In genomic region chr9:3419892-3420291, GRCh38 we compare ENCODE assay signal across 16 cellular contexts.
DNase-seq lines count a peak whose midpoint lies in the region; ATAC-seq and TF ChIP-seq lines count a peak whose summit lies in the region.
"Had no signal": no experiment of that assay in that cellular context is flagged by ENCODE, and none has a peak within 500 bp of the region (broad histone marks: within the 10 kb centered on the region; RNA-seq: fewer than 3 reads in every experiment).

No MANE protein-coding gene starts in this region.

- H3F3A ChIP-seq in neural progenitor cell (ENCODE audit: low read depth), result peaks cover 14% of the 10 kb centered on the region

- no peak overlapping the region for H3K4me3 Mint-ChIP-seq in neural progenitor cell
- H3K4me3 Mint-ChIP-seq: CD14-positive monocyte; CD8-positive, alpha-beta T cell; HFFc6 had no signal

- peaks cover 1% of the 10 kb centered on the region for H3K9me3 ChIP-seq in neural progenitor cell (ENCODE audit: low read depth)

- no peaks in the 10 kb centered on the region for H3K27me3 ChIP-seq in neural progenitor cell

- no peak overlapping the region for H2AFZ ChIP-seq in neural progenitor cell (replicated peaks)

- H3K4me2 ChIP-seq in neural progenitor cell, result no peak overlapping the region

- H3K27ac ChIP-seq in neural progenitor cell, result no peak overlapping the region

- H3K27ac Mint-ChIP-seq in neural progenitor cell, result peak overlapping the region; percentile 43
- H3K27ac Mint-ChIP-seq: CD8-positive, alpha-beta T cell; HFFc6 had no signal

- DNase-seq in Ammon's horn (ENCODE audit: low spot score), result peak; percentile 9
- peak; percentile 27 for DNase-seq in cerebellar cortex (ENCODE audit: low spot score)
- peak; percentile 11 for DNase-seq in kidney tubule cell (ENCODE audit: low spot score)
- no peak for DNase-seq in neural progenitor cell (ENCODE audit: low spot score)
- no peak for DNase-seq in NCI-H1436 treated with DMSO at 0.1 percent for 48 hours (lab: John Stamatoyannopoulos, UW)
- DNase-seq in NCI-H526 treated with DMSO at 0.1 percent for 48 hours (lab: John Stamatoyannopoulos, UW), result no peak
- no peak for DNase-seq in DMS79 treated with DMSO at 0.1 percent for 48 hours (lab: John Stamatoyannopoulos, UW)
- DNase-seq: ACHN; CD8-positive, alpha-beta T cell; COR-L47; GOT3; HCEC 1CT; HFFc6 had no signal

- H3K36me3 ChIP-seq in neural progenitor cell, result no peaks in the 10 kb centered on the region

- no peak overlapping the region for H3K4me3 ChIP-seq in neural progenitor cell
- H3K4me3 ChIP-seq: GM12878 had no signal

- peaks cover 18% of the 10 kb centered on the region for H3K36me3 Mint-ChIP-seq in neural progenitor cell
- H3K36me3 Mint-ChIP-seq: CD14-positive monocyte had no signal

- no peaks in the 10 kb centered on the region for H3K4me1 ChIP-seq in neural progenitor cell

- H3K4me1 Mint-ChIP-seq in neural progenitor cell, result peaks cover 3% of the 10 kb centered on the region

- H3K9me3 Mint-ChIP-seq in neural progenitor cell, result peaks cover 3% of the 10 kb centered on the region
- H3K9me3 Mint-ChIP-seq: CD8-positive, alpha-beta T cell; HFFc6 had no signal

- H4K20me1 ChIP-seq in neural progenitor cell (ENCODE audit: low read depth), result peaks cover 6% of the 10 kb centered on the region

- no peak overlapping the region for H3K9ac ChIP-seq in neural progenitor cell

- peaks cover 2% of the 10 kb centered on the region for H3K27me3 Mint-ChIP-seq in neural progenitor cell (ENCODE audit: insufficient read depth, low read depth)

- no peak for TF ChIP-seq CTCF in neural progenitor cell (IDR thresholded peaks at IDR 0.05)

- ATAC-seq in GM18498 (IDR thresholded peaks at IDR 0.05; ENCODE audit: unreplicated experiment), result no peak
- ATAC-seq: CD8-positive, alpha-beta T cell; GM12878 had no signal

- H3K79me2 ChIP-seq in neural progenitor cell (ENCODE audit: low read depth), result peaks cover 27% of the 10 kb centered on the region

Comparison
In these comparisons a context has a peak if more than half of its experiments do, and no peak if none do; other contexts are left out.
1. DNase-seq: peak in Ammon's horn (single experiment), cerebellar cortex (single experiment) and kidney tubule cell (single experiment); none in neural progenitor cell (single experiment), NCI-H1436 treated with DMSO at 0.1 percent for 48 hours (single experiment), NCI-H526 treated with DMSO at 0.1 percent for 48 hours (single experiment) and DMS79 treated with DMSO at 0.1 percent for 48 hours (single experiment).